Comparison of ENCODE assay signal across 8 cellular contexts in genomic region chr6:84228198-84228543, GRCh38. TPM values are rescaled to one million over a fixed set of nuclear protein-coding genes. Genes with fewer than 3 reads are reported as not detected.
A peak's percentile ranks its signal among the peaks of the same experiment; 100 is the strongest.
DNase-seq lines count a peak whose midpoint lies in the region; TF ChIP-seq lines count a peak whose summit lies in the region.

No MANE protein-coding gene starts in this region.

- intact Hi-C loops in ascending aorta (cut with DNase I) = loop anchor here (5.0 to 10.0 kb wide), 2 partner anchors 241 to 1033 kb away; partner anchors contain the start of genes PGM3 and RWDD2A

- H3K4me3 ChIP-seq in AG10803 (ENCODE audit: low read length) (peak overlapping the region; percentile 92), H7 (ENCODE audit: insufficient read depth, low read depth, low read length) (peak overlapping the region; percentile 83), ascending aorta (peak overlapping the region; percentile 90 to 96)

- H3K27me3 ChIP-seq in H7 (ENCODE audit: control insufficient read depth, insufficient read depth, low read length) (peaks cover 3% of the 10 kb centered on the region; the same call in 1 of the 2 replicates), ascending aorta (no peaks in the 10 kb centered on the region)

- peak overlapping the region; percentile 99 for H3K4me3 Mint-ChIP-seq in mesothelial cell of epicardium

- H3K9me3 ChIP-seq in ascending aorta = no peaks in the 10 kb centered on the region

- H3K4me1 ChIP-seq in ascending aorta = no peaks in the 10 kb centered on the region

- peak overlapping the region; percentile 76 to 77 for H3K27ac ChIP-seq in ascending aorta

- no peaks in the 10 kb centered on the region for H3K9me3 Mint-ChIP-seq in mesothelial cell of epicardium

- TF ChIP-seq CTCF in AG10803 (conservative IDR thresholded peaks at IDR 0.05; ENCODE audit: low read length) = no peak
- no peak for TF ChIP-seq CTCF in ascending aorta (IDR thresholded peaks at IDR 0.05)
- TF ChIP-seq CTCF in mesothelial cell of epicardium (IDR thresholded peaks at IDR 0.05; ENCODE audit: unreplicated experiment) = peak; percentile 32

- H3K36me3 ChIP-seq in H7 (replicated peaks; ENCODE audit: control insufficient read depth, insufficient read depth, low read length) = no peaks in the 10 kb centered on the region
- H3K36me3 ChIP-seq in ascending aorta = no peaks in the 10 kb centered on the region

- H3K4me1 Mint-ChIP-seq in mesothelial cell of epicardium = peaks cover 13% of the 10 kb centered on the region

- no peaks in the 10 kb centered on the region for H3K36me3 Mint-ChIP-seq in mesothelial cell of epicardium

- peaks cover 33% of the 10 kb centered on the region for H3K27me3 Mint-ChIP-seq in mesothelial cell of epicardium (ENCODE audit: low read depth)

- DNase-seq in AG10803 (ENCODE audit: low read depth) (no peak), H7 (no peak), ascending aorta (ENCODE audit: low spot score in 2 of 2) (no peak), mesothelial cell of epicardium (ENCODE audit: low spot score in 2 of 2, unreplicated experiment in 2 of 2) (no peak), HK-2 (ENCODE audit: unreplicated experiment) (no peak), G401 (ENCODE audit: low spot score) (no peak), SHP77 treated with DMSO at 0.1 percent for 48 hours (lab: John Stamatoyannopoulos, UW) (no peak)
- DNase-seq in stimulated activated CD4-positive, alpha-beta T cell treated with anti-CD3 and anti-CD28 coated beads, Interleukin-2, amount 100 ng/mL, for 48 hours = no peak

- in situ Hi-C loops in G401 (cut with HindIII; ENCODE audit: low sequenced_read_pairs) = no loop called here

- no peak overlapping the region for H3K27ac Mint-ChIP-seq in mesothelial cell of epicardium

RNA-seq across cellular contexts. Expression of gene CEP162, which starts 0.7 kb away (rescaled TPM):
- total RNA-seq in H7 (2014; rRNA removed; shearing (Covaris generic)) = 3.3 and 6.2 TPM in 2 replicates
- 11.7 TPM for total RNA-seq in ascending aorta
- total RNA-seq in mesothelial cell of epicardium = 14.9 to 15.7 TPM (median 15.0 TPM) in 3 replicates
- 6.3 and 13.1 TPM in 2 replicates for total RNA-seq in G401 (2014; rRNA removed; shearing (Covaris generic))
